Comparison of ENCODE assay signal across 8 cellular contexts in genomic region chr9:136665111-136665703, GRCh38. TPM values are rescaled to one million over a fixed set of nuclear protein-coding genes. Genes with fewer than 3 reads are reported as not detected.
DNase-seq lines count a peak whose midpoint lies in the region; ATAC-seq and TF ChIP-seq lines count a peak whose summit lies in the region.

No MANE protein-coding gene starts in this region.

- peaks cover 0 to 65% (median 35%) of the 10 kb centered on the region in 5 donors for H3K4me1 ChIP-seq in subcutaneous abdominal adipose tissue (ENCODE audit: control insufficient read depth in 5 of 5, insufficient read depth in 5 of 5, low read length in 5 of 5)

- H3K4me1 Mint-ChIP-seq in CD14-positive monocyte, result peaks cover 8% of the 10 kb centered on the region
- H3K4me1 Mint-ChIP-seq in activated naive CD8-positive, alpha-beta T cell treated with anti-CD3 and anti-CD28 coated beads for 36 hours, result peaks cover 4% of the 10 kb centered on the region

- intact Hi-C loops in CD14-positive monocyte (cut with micrococcal nuclease), result no loop called here

- ATAC-seq in HG03342 (IDR thresholded peaks at IDR 0.05; ENCODE audit: unreplicated experiment), result no peak

- H3K9me3 Mint-ChIP-seq in CD14-positive monocyte, result peaks cover 0 to 12% (median 7%) of the 10 kb centered on the region in 7 donors
- H3K9me3 Mint-ChIP-seq in activated naive CD8-positive, alpha-beta T cell treated with anti-CD3 and anti-CD28 coated beads for 36 hours, result no peaks in the 10 kb centered on the region

- peak; percentile 66 for TF ChIP-seq CTCF in CD14-positive monocyte (IDR thresholded peaks at IDR 0.05)
- TF ChIP-seq CTCF in HFF-Myc (IDR thresholded peaks at IDR 0.05; ENCODE audit: low read depth, low read length, missing control alignments), result peak; percentile 14

- peaks cover 0 to 8% (median 0%) of the 10 kb centered on the region in 5 donors for H3K27me3 ChIP-seq in subcutaneous abdominal adipose tissue (ENCODE audit: control insufficient read depth in 5 of 5, insufficient read depth in 4 of 5, low read length in 5 of 5)

- H3K9me3 ChIP-seq in subcutaneous abdominal adipose tissue (ENCODE audit: control insufficient read depth in 5 of 5, low read length in 5 of 5), result no peaks in the 10 kb centered on the region

- no peak overlapping the region for H3K27ac Mint-ChIP-seq in CD14-positive monocyte
- H3K27ac Mint-ChIP-seq in activated naive CD8-positive, alpha-beta T cell treated with anti-CD3 and anti-CD28 coated beads for 36 hours, result no peak overlapping the region

- H3K27ac ChIP-seq in subcutaneous abdominal adipose tissue (ENCODE audit: low read depth, low read length), result peak overlapping the region; percentile 90

- no peaks in the 10 kb centered on the region for H3K36me3 Mint-ChIP-seq in CD14-positive monocyte
- no peaks in the 10 kb centered on the region for H3K36me3 Mint-ChIP-seq in activated naive CD8-positive, alpha-beta T cell treated with anti-CD3 and anti-CD28 coated beads for 36 hours

- no peak for DNase-seq in CD14-positive monocyte (ENCODE audit: low spot score)
- DNase-seq in HFF-Myc (ENCODE audit: extremely low read depth, low read depth), result no peak
- peak; percentile 59 for DNase-seq in activated naive CD8-positive, alpha-beta T cell treated with anti-CD3 and anti-CD28 coated beads for 36 hours
- DNase-seq in iPS-NIHi7 (ENCODE audit: extremely low spot score), result peak; percentile 79
- no peak for DNase-seq in NCI-H1436 (lab: John Stamatoyannopoulos, UW)
- no peak for DNase-seq in SKM-1 (lab: John Stamatoyannopoulos, UW; ENCODE audit: unreplicated experiment)

- H3K4me3 Mint-ChIP-seq in CD14-positive monocyte, result peak overlapping the region; percentile 67 to 78
- H3K4me3 Mint-ChIP-seq in activated naive CD8-positive, alpha-beta T cell treated with anti-CD3 and anti-CD28 coated beads for 36 hours, result peak overlapping the region; percentile 75

- H3K4me3 ChIP-seq in HFF-Myc (replicated peaks; ENCODE audit: low read depth, low read length), result peak overlapping the region; percentile 38
- H3K4me3 ChIP-seq in subcutaneous abdominal adipose tissue (ENCODE audit: low read depth in 1 of 5, low read length in 5 of 5), result peak overlapping the region in 4 of 5 donors; percentile 36 to 92 (median 72)

- peak overlapping the region in 3 of 5 donors; percentile 52 to 83 (median 57) for H3K9ac ChIP-seq in subcutaneous abdominal adipose tissue (ENCODE audit: low read length in 5 of 5)

- peaks cover 0 to 41% (median 7%) of the 10 kb centered on the region in 5 donors for H3K36me3 ChIP-seq in subcutaneous abdominal adipose tissue (ENCODE audit: control insufficient read depth in 5 of 5, insufficient read depth in 5 of 5, low read length in 5 of 5)

- H3K27me3 Mint-ChIP-seq in CD14-positive monocyte (ENCODE audit: low read depth in 3 of 3), result peaks cover 73 to 89% (median 75%) of the 10 kb centered on the region in 3 donors
- H3K27me3 Mint-ChIP-seq in activated naive CD8-positive, alpha-beta T cell treated with anti-CD3 and anti-CD28 coated beads for 36 hours, result peaks cover 17% of the 10 kb centered on the region

RNA-seq across cellular contexts. Expression of gene EGFL7, which starts 2.5 kb away (rescaled TPM):
- polyA plus RNA-seq in CD14-positive monocyte, result 1 to 10 TPM; 2.2 to 2.8 TPM
- total RNA-seq in activated naive CD8-positive, alpha-beta T cell treated with anti-CD3 and anti-CD28 coated beads for 36 hours, result 1 to 10 TPM in 1 of 2 experiments, under 1 TPM in 1; 0.94 to 1.2 TPM

RNA-seq across cellular contexts. Expression of gene AGPAT2, which starts 22.1 kb away (rescaled TPM):
- polyA plus RNA-seq in CD14-positive monocyte, result 100 to 1,000 TPM; 116 to 139 TPM
- 10 to 100 TPM; 14.6 to 16.1 TPM for total RNA-seq in activated naive CD8-positive, alpha-beta T cell treated with anti-CD3 and anti-CD28 coated beads for 36 hours

RNA-seq across cellular contexts. Expression of gene DIPK1B, which starts 47.2 kb away (rescaled TPM):
- under 1 TPM in 1 of 2 donors, not detected in 1; 0.10 TPM for polyA plus RNA-seq in CD14-positive monocyte
- under 1 TPM in 1 of 2 experiments, not detected in 1; 0.10 TPM for total RNA-seq in activated naive CD8-positive, alpha-beta T cell treated with anti-CD3 and anti-CD28 coated beads for 36 hours

Comparison
In these comparisons a context has a peak if more than half of its experiments do, and no peak if none do; other contexts are left out.
1. DNase-seq: peak in activated naive CD8-positive, alpha-beta T cell treated with anti-CD3 and anti-CD28 coated beads for 36 hours (single experiment) and iPS-NIHi7 (single experiment); none in CD14-positive monocyte (single experiment), HFF-Myc (single experiment), NCI-H1436 (single experiment) and SKM-1 (single experiment).